Comparison of ENCODE assay signal across 20 cellular contexts in the genomic region with DNA sequence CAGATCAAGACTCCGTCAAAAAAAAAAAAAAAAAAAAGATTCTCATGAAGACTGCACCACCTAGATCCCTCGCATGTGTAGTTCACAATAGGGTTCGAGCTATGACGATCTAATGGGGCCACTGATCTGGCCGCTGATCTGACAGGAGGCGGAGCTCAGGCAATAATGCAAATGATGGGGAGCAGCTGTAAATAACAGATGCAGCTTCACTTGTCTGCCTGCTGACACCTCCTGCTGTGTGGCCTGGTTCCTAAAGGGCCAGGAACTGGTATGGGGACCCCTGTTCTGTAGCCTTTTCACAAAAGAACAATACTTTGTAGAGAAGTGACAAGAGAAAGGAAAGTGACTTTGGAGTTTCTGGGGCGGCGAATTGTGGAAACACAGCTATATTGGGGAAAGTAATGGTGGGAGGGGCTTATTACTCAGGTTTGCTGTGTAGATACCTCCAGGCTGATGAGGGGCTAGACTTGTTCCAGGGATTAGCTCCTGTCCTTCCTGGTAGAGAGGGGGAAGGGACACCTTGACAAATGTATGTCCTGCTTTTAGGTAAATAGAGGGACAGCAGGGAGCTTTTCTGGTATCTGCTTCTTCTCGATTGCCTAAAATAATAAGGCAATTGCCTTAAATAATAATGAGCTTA. TPM values are rescaled to one million over a fixed set of nuclear protein-coding genes. Genes with fewer than 3 reads are reported as not detected.
DNase-seq lines count a peak whose midpoint lies in the region; ATAC-seq, FAIRE-seq and TF ChIP-seq lines count a peak whose summit lies in the region.
"Had no signal": no experiment of that assay in that cellular context is flagged by ENCODE, and none has a peak within 500 bp of the region (broad histone marks: within the 10 kb centered on the region; RNA-seq: fewer than 3 reads in every experiment).

No MANE protein-coding gene starts in this region.

- no peaks in the 10 kb centered on the region; the same call in 1 of the 2 replicates for H3K27me3 Mint-ChIP-seq in H9 (ENCODE audit: low read depth)

- H2BK12ac ChIP-seq in H9 (ENCODE audit: insufficient read length, low read depth, low read length) (no peak overlapping the region), H1 (ENCODE audit: low read depth, low read length) (peak overlapping the region; percentile 93; the same call in 1 of the 2 replicates)

- WGBS in H9 (ENCODE audit: extremely low coverage, insufficient read length, low lambda C conversion rate) = no CpG with 5 or more reads among the region's 9 CpGs
- WGBS in H1 (ENCODE audit: extremely low coverage in 1 of 2, insufficient coverage in 1 of 2, insufficient read length in 1 of 2, insufficient replicate concordance in 2 of 2, low coverage in 1 of 2, low lambda C conversion rate in 2 of 2, missing lambda C conversion rate in 1 of 2), 2 experiments = 77% methylated on average over 8 of the region's 9 CpGs; no CpG with 5 or more reads in 1 of the 2 experiments
- no CpG with 5 or more reads among the region's 9 CpGs for WGBS in mesendoderm (ENCODE audit: extremely low coverage, insufficient coverage, low lambda C conversion rate)

- H3K23ac ChIP-seq in H9 (ENCODE audit: insufficient read length, low read depth, low read length) (no peak overlapping the region), H1 (ENCODE audit: insufficient read length) (no peak overlapping the region), mesendoderm (ENCODE audit: low read length) (no peak overlapping the region)

- H3K79me1 ChIP-seq in H9 (ENCODE audit: insufficient read depth, low read depth, low read length, poor library complexity, severe bottlenecking) = no peaks in the 10 kb centered on the region
- no peaks in the 10 kb centered on the region for H3K79me1 ChIP-seq in H1 (ENCODE audit: low read depth, low read length)
- H3K79me1 ChIP-seq in mesendoderm (ENCODE audit: low read length) = no peaks in the 10 kb centered on the region

- CTCF ChIA-PET in H1 (lab: Charles Lee; ENCODE audit: partially characterized antibody) = interaction anchor here (0.6 to 2.7 kb wide), 11 partner anchors 10 to 1361 kb away, joined by 3 to 14 read pairs (median 4); no protein-coding TSS in a partner anchor

- no peak for ATAC-seq in GM21737 (IDR thresholded peaks at IDR 0.05; ENCODE audit: unreplicated experiment)
- ATAC-seq: HCT116 had no signal

- no peak for TF ChIP-seq POLR2A in H1 (IDR thresholded peaks at IDR 0.05; ENCODE audit: control extremely low read depth in 1 of 2, low read depth in 2 of 2, low read length in 2 of 2)

- H2BK120ac ChIP-seq in H9 (ENCODE audit: low read depth, low read length, poor library complexity, severe bottlenecking) = no peak overlapping the region
- H2BK120ac ChIP-seq in H1 (replicated peaks; ENCODE audit: low read depth, low read length) = no peak overlapping the region
- H2BK120ac ChIP-seq in mesendoderm (ENCODE audit: low read depth, low read length) = no peak overlapping the region

- H3K23me2 ChIP-seq in H9 (ENCODE audit: insufficient read length, low read depth, low read length, poor library complexity, severe bottlenecking) (no peaks in the 10 kb centered on the region), H1 (ENCODE audit: low read depth, low read length) (peaks cover 4% of the 10 kb centered on the region; the same call in 1 of the 2 replicates)

- TF ChIP-seq EP300 in H1 (IDR thresholded peaks at IDR 0.05; ENCODE audit: borderline replicate concordance in 1 of 2, low read depth in 2 of 2, low read length in 2 of 2) = no peak

- H3K27ac ChIP-seq in H9 (ENCODE audit: insufficient read length, low read depth, low read length) (no peak overlapping the region), H1 (ENCODE audit: low read depth, low read length) (no peak overlapping the region), mesendoderm (ENCODE audit: low read depth, low read length) (no peak overlapping the region)

- H2AFZ ChIP-seq in H9 (ENCODE audit: low read length) = no peak overlapping the region
- H2AFZ ChIP-seq in H1 (ENCODE audit: low read length) = no peak overlapping the region

- H4K91ac ChIP-seq in H9 (ENCODE audit: insufficient read length, low read depth, low read length) (no peak overlapping the region), H1 (replicated peaks; ENCODE audit: insufficient read length, low read length) (peak overlapping the region; percentile 99)

- H3K9ac ChIP-seq in H9 (ENCODE audit: extremely low read depth, insufficient read length, low read length) (no peak overlapping the region), H1 (replicated peaks in 1 of 4; ENCODE audit: extremely low read depth in 1 of 4, low read depth in 3 of 4, low read length in 3 of 4) (no peak overlapping the region), mesendoderm (ENCODE audit: low read length) (no peak overlapping the region)
- H3K9ac ChIP-seq: SK-N-SH had no signal

- H2BK15ac ChIP-seq in H9 (ENCODE audit: low read depth, low read length) (no peak overlapping the region), H1 (ENCODE audit: low read length) (peak overlapping the region; percentile 2; the same call in 1 of the 2 replicates), mesendoderm (replicated peaks; ENCODE audit: low read depth) (no peak overlapping the region)

- H2BK20ac ChIP-seq in H9 (ENCODE audit: low read depth, low read length, poor library complexity, severe bottlenecking) = no peak overlapping the region
- peak overlapping the region; percentile 90; the same call in 1 of the 2 replicates for H2BK20ac ChIP-seq in H1 (ENCODE audit: low read length)

- H3K36me3 ChIP-seq in H1 (ENCODE audit: control insufficient read depth in 2 of 4, insufficient read depth in 4 of 4, low read length in 3 of 4) (no peaks in the 10 kb centered on the region), mesendoderm (ENCODE audit: control insufficient read depth, insufficient read depth, low read length) (no peaks in the 10 kb centered on the region)

- no peaks in the 10 kb centered on the region for H4K20me1 ChIP-seq in H9 (ENCODE audit: control insufficient read depth, insufficient read depth, insufficient read length)
- H4K20me1 ChIP-seq in H1 (replicated peaks in 1 of 2; ENCODE audit: control insufficient read depth in 1 of 2, insufficient read depth in 2 of 2, low read length in 2 of 2) = peaks cover 0 to 4% of the 10 kb centered on the region in 2 experiments

- H3K27me3 ChIP-seq in H9 (ENCODE audit: insufficient read depth, low read length) = no peaks in the 10 kb centered on the region
- H3K27me3 ChIP-seq in H1 (replicated peaks in 1 of 4; ENCODE audit: control insufficient read depth in 3 of 4, extremely low read depth in 1 of 4, insufficient read depth in 3 of 4, low read length in 3 of 4) = no peaks in the 10 kb centered on the region
- H3K27me3 ChIP-seq in mesendoderm (ENCODE audit: insufficient read depth, low read length, poor library complexity) = no peaks in the 10 kb centered on the region

- H3K9me3 Mint-ChIP-seq in H9 = peaks cover 5 to 24% of the 10 kb centered on the region in 2 experiments

- peaks cover 41 to 55% of the 10 kb centered on the region in 2 experiments for H3K4me1 Mint-ChIP-seq in H9
- H3K4me1 Mint-ChIP-seq: CD8-positive, alpha-beta memory T cell had no signal

- no peak for TF ChIP-seq RAD21 in H1 (IDR thresholded peaks at IDR 0.05 in 1 of 2, conservative IDR thresholded peaks at IDR 0.05 in 1 of 2; ENCODE audit: low read depth in 2 of 2, low read length in 2 of 2)

- H3K4me1 ChIP-seq in H9 (ENCODE audit: insufficient read depth, low read length) (peaks cover 17% of the 10 kb centered on the region), H1 (replicated peaks in 1 of 4; ENCODE audit: control insufficient read depth in 3 of 4, insufficient read depth in 4 of 4, low read length in 3 of 4) (peaks cover 7 to 24% (median 14%) of the 10 kb centered on the region in 4 experiments; a peak in 6 of 7 replicates), mesendoderm (ENCODE audit: control insufficient read depth, low read depth, low read length) (peaks cover 6% of the 10 kb centered on the region)

- H3K4me3 ChIP-seq in H1 (ENCODE audit: extremely low read depth in 1 of 4, insufficient read depth in 2 of 4, low read depth in 3 of 4, low read length in 4 of 4) (no peak overlapping the region), mesendoderm (ENCODE audit: low read length) (no peak overlapping the region)

- peaks cover 2 to 12% (median 6%) of the 10 kb centered on the region in 3 experiments; a peak in 5 of 7 replicates for H3K36me3 Mint-ChIP-seq in H9 (ENCODE audit: insufficient read depth in 1 of 3, low read depth in 3 of 3)
- H3K36me3 Mint-ChIP-seq: CD8-positive, alpha-beta memory T cell had no signal

- no peak overlapping the region for H3K56ac ChIP-seq in H9 (ENCODE audit: insufficient read length, low read depth, low read length)
- H3K56ac ChIP-seq in H1 (replicated peaks; ENCODE audit: insufficient read length, low read depth, low read length) = no peak overlapping the region
- no peak overlapping the region for H3K56ac ChIP-seq in mesendoderm (ENCODE audit: low read length)

- no peak overlapping the region for H4K5ac ChIP-seq in H9 (ENCODE audit: insufficient read length, low read depth, low read length)
- no peak overlapping the region for H4K5ac ChIP-seq in H1 (ENCODE audit: insufficient read length, low read depth, low read length)
- no peak overlapping the region for H4K5ac ChIP-seq in mesendoderm (ENCODE audit: low read length)

- H3K4me3 Mint-ChIP-seq in H9 = peak overlapping the region in 1 of 2 experiments; percentile 3; a peak in 1 of 5 replicates
- H3K4me3 Mint-ChIP-seq: CD8-positive, alpha-beta memory T cell had no signal

- H3K18ac ChIP-seq in H9 (ENCODE audit: insufficient read length, low read depth, low read length) = no peak overlapping the region
- H3K18ac ChIP-seq in H1 (ENCODE audit: extremely low read depth, low read length) = peak overlapping the region; percentile 42; the same call in 1 of the 2 replicates
- no peak overlapping the region for H3K18ac ChIP-seq in mesendoderm (ENCODE audit: low read length)

- H3K9me3 ChIP-seq in H9 (ENCODE audit: control insufficient read depth, low read depth, low read length) (no peaks in the 10 kb centered on the region), H1 (ENCODE audit: insufficient read depth in 2 of 2, low read depth in 1 of 2, low read length in 1 of 2) (no peaks in the 10 kb centered on the region)
- H3K9me3 ChIP-seq: SK-N-SH had no signal

- TF ChIP-seq CTCF in H9 (conservative IDR thresholded peaks at IDR 0.05) = no peak
- TF ChIP-seq CTCF in H1 (IDR thresholded peaks at IDR 0.05; ENCODE audit: control extremely low read depth in 1 of 3, insufficient read depth in 1 of 3, low read depth in 1 of 3, low read length in 3 of 3) = no peak

- H4K8ac ChIP-seq in H9 (replicated peaks; ENCODE audit: insufficient read length, low read depth, low read length) (no peak overlapping the region), H1 (ENCODE audit: extremely low read depth, insufficient read depth, low read length) (no peak overlapping the region), mesendoderm (ENCODE audit: low read depth, low read length) (no peak overlapping the region)

- H3K79me2 ChIP-seq in H9 (ENCODE audit: insufficient read depth, low read length) (no peaks in the 10 kb centered on the region), H1 (ENCODE audit: control insufficient read depth in 1 of 2, insufficient read depth in 2 of 2, low read length in 2 of 2) (no peaks in the 10 kb centered on the region), mesendoderm (ENCODE audit: control insufficient read depth, insufficient read depth, low read length) (no peaks in the 10 kb centered on the region)

- H2BK5ac ChIP-seq in H9 (ENCODE audit: insufficient read length, low read length) = no peak overlapping the region
- 0 out of 2 replicates have a peak overlapping the region, but pooled peaks have one; percentile 90 for H2BK5ac ChIP-seq in H1 (ENCODE audit: low read depth, low read length)
- no peak overlapping the region for H2BK5ac ChIP-seq in mesendoderm (ENCODE audit: low read length)

- H2AK5ac ChIP-seq in H9 (ENCODE audit: insufficient read length, low read length) (no peak overlapping the region), H1 (ENCODE audit: low read depth, low read length) (peak overlapping the region; percentile 17; the same call in 1 of the 2 replicates), mesendoderm (ENCODE audit: low read length) (no peak overlapping the region)

- POLR2A ChIA-PET in H1 (lab: Charles Lee; ENCODE audit: partially characterized antibody) = interaction anchor here (0.6 to 0.9 kb wide), 2 partner anchors 35 to 202 kb away, joined by 3 to 4 read pairs; no protein-coding TSS in a partner anchor

- H3K27ac Mint-ChIP-seq in H9 = peak overlapping the region in 2 of 3 experiments; percentile 16 to 94; a peak in 5 of 7 replicates
- H3K27ac Mint-ChIP-seq: CD8-positive, alpha-beta memory T cell had no signal

- no peak overlapping the region for H3K14ac ChIP-seq in H9 (ENCODE audit: insufficient read depth, low read length)
- no peak overlapping the region for H3K14ac ChIP-seq in H1 (ENCODE audit: insufficient read length)

- no peak for DNase-seq in H9
- peak; percentile 56 for DNase-seq in NCI-H524 treated with DMSO at 0.1 percent for 48 hours (lab: John Stamatoyannopoulos, UW)
- DNase-seq in H1 (ENCODE audit: low read depth in 1 of 2, low spot score in 2 of 2) = no peak
- DNase-seq in mesendoderm = peak; percentile 54
- DNase-seq in activated naive CD4-positive, alpha-beta T cell treated with anti-CD3 and anti-CD28 coated beads, Interleukin-2, amount 50 U/mL, for 16 hours = no peak
- no peak for DNase-seq in iPS-NIHi7 (ENCODE audit: extremely low spot score)
- DNase-seq in 8988T = no peak
- DNase-seq: C1 segment of cervical spinal cord; CD8-positive, alpha-beta memory T cell; DMS79; MM.1S; NCI-H1105; NCI-H2107; NCI-H2227 treated with DMSO at 0.1 percent for 48 hours; NCI-H510A treated with DMSO at 0.1 percent for 48 hours; OCI-M1; SK-N-SH had no signal

- H3T11ph ChIP-seq in H9 (ENCODE audit: low read length) = no peak overlapping the region

- H3K4ac ChIP-seq in H9 (ENCODE audit: low read depth, low read length) (no peak overlapping the region), H1 (replicated peaks; ENCODE audit: insufficient read length, low read depth, low read length) (no peak overlapping the region), mesendoderm (ENCODE audit: low read depth, low read length) (no peak overlapping the region)

- peak; percentile 45 for FAIRE-seq in H1 (lab: Jason Lieb, UNC)
- FAIRE-seq: HTR-8/SVneo had no signal

- H3K4me2 ChIP-seq in H9 (ENCODE audit: insufficient read depth, insufficient read length, low read length) = peak overlapping the region; percentile 1
- peak overlapping the region; percentile 30 to 46; a peak in 2 of 4 replicates for H3K4me2 ChIP-seq in H1 (ENCODE audit: insufficient read depth in 1 of 2, low read depth in 2 of 2, low read length in 2 of 2)
- H3K4me2 ChIP-seq in mesendoderm (ENCODE audit: low read length) = no peak overlapping the region
- H3K4me2 ChIP-seq: SK-N-SH had no signal

RNA-seq across cellular contexts. Expression of a gene that starts 57.1 kb away (rescaled TPM):
- 80.1 and 85.2 TPM in 2 replicates for total RNA-seq in H9 (2021)
- 63.1 and 66.1 TPM in 2 replicates for total RNA-seq in H1 (2021; fragmentation: NEBNext Ultra II Directional; extraction: Animal tissue kit (Norgen Biotek cat#: 25700))
- 11.6 and 11.9 TPM in 2 replicates for polyA plus RNA-seq in H1 (2011; rRNA removed)
- polyA plus RNA-seq in H1 (2011; cell fraction: cytosol; rRNA removed) = 16.9 TPM
- 9.7 TPM for polyA plus RNA-seq in H1 (2011; cell fraction: nucleus; rRNA removed)
- 14.3 to 21.6 TPM (median 17.4 TPM) in 4 replicates for polyA plus RNA-seq in H1 (2012, experiment 1 of 2)
- polyA plus RNA-seq in H1 (2012, experiment 2 of 2) = 3.4 TPM
- 22.2 TPM for polyA plus RNA-seq in H1 (2013, experiment 1 of 2)
- polyA plus RNA-seq in H1 (2013, experiment 2 of 2) = 21.7 TPM
- 38.0 and 41.9 TPM in 2 replicates for polyA minus RNA-seq in H1 (2011; rRNA and poly(A)+ RNA removed)
- 29.7 TPM for polyA minus RNA-seq in H1 (2011; cell fraction: cytosol; rRNA and poly(A)+ RNA removed)
- polyA minus RNA-seq in H1 (2011; cell fraction: nucleus; rRNA and poly(A)+ RNA removed) = 26.0 TPM
- 32.0 TPM for polyA plus RNA-seq in mesendoderm (2013, experiment 1 of 2)
- polyA plus RNA-seq in mesendoderm (2013, experiment 2 of 2) = 30.7 TPM

Comparison
In these comparisons a context has a peak if more than half of its experiments do, and no peak if none do; other contexts are left out.
1. DNase-seq: peak in NCI-H524 treated with DMSO at 0.1 percent for 48 hours (single experiment) and mesendoderm (single experiment); none in H9 (single experiment), H1 (0 of 2), activated naive CD4-positive, alpha-beta T cell treated with anti-CD3 and anti-CD28 coated beads, Interleukin-2, amount 50 U/mL, for 16 hours (single experiment), iPS-NIHi7 (single experiment) and 8988T (single experiment).